In genomic region chr17:49388290-49388640, GRCh38 we compare ENCODE assay signal across 10 cellular contexts. TPM values are rescaled to one million over a fixed set of nuclear protein-coding genes. Genes with fewer than 3 reads are reported as not detected.
DNase-seq lines count a peak whose midpoint lies in the region; ATAC-seq and TF ChIP-seq lines count a peak whose summit lies in the region.
"Had no signal": no experiment of that assay in that cellular context is flagged by ENCODE, and none has a peak within 500 bp of the region (broad histone marks: within the 10 kb centered on the region; RNA-seq: fewer than 3 reads in every experiment).

No MANE protein-coding gene starts in this region.

- H3K9me3 ChIP-seq in T-helper 17 cell (ENCODE audit: control insufficient read depth, low read length, poor library complexity, severe bottlenecking) (no peaks in the 10 kb centered on the region), esophagus muscularis mucosa (no peaks in the 10 kb centered on the region)

- intact Hi-C loops in left colon (cut with DNase I, micrococcal nuclease) (no loop called here), esophagus muscularis mucosa (cut with DNase I) (no loop called here)

- no peak for TF ChIP-seq POLR2A in esophagus muscularis mucosa (IDR thresholded peaks at IDR 0.05; ENCODE audit: low read depth)

- TF ChIP-seq CTCF in GM12865 (IDR thresholded peaks at IDR 0.05; ENCODE audit: insufficient read depth, low read depth, low read length, missing control alignments) = no peak
- no peak for TF ChIP-seq CTCF in esophagus muscularis mucosa (IDR thresholded peaks at IDR 0.05)

- peak; percentile 57 for ATAC-seq in HG02642 (IDR thresholded peaks at IDR 0.05; ENCODE audit: poor library complexity, unreplicated experiment)
- peak; percentile 95 for ATAC-seq in T-helper 17 cell
- peak; percentile 10 for ATAC-seq in left colon
- ATAC-seq in HG02970 (IDR thresholded peaks at IDR 0.05; ENCODE audit: low FRiP score, unreplicated experiment) = no peak

- H3K27ac Mint-ChIP-seq in T-helper 17 cell = peak overlapping the region; percentile 91

- H3K27me3 ChIP-seq in esophagus muscularis mucosa = no peaks in the 10 kb centered on the region

- no peak overlapping the region for H3K27ac ChIP-seq in esophagus muscularis mucosa (replicated peaks in 1 of 4)

- peak overlapping the region; percentile 82 for H3K4me3 Mint-ChIP-seq in T-helper 17 cell

- WGBS in esophagus muscularis mucosa = 87% methylated on average over 6 of the region's 6 CpGs

- no peaks in the 10 kb centered on the region for H3K36me3 ChIP-seq in esophagus muscularis mucosa

- peaks cover 47% of the 10 kb centered on the region for H3K4me1 Mint-ChIP-seq in T-helper 17 cell

- H3K36me3 Mint-ChIP-seq in T-helper 17 cell (ENCODE audit: low read depth) = no peaks in the 10 kb centered on the region

- DNase-seq in GM12865 (ENCODE audit: low read depth) = peak; percentile 75
- peak in 1 of 3 donors; percentile 11 for DNase-seq in T-helper 17 cell
- DNase-seq in left colon = no peak
- no peak for DNase-seq in NCI-H1694 treated with DMSO at 0.1 percent for 48 hours (lab: John Stamatoyannopoulos, UW)
- DNase-seq in SHP77 (lab: John Stamatoyannopoulos, UW) = no peak
- DNase-seq in esophagus muscularis mucosa (ENCODE audit: extremely low spot score) = no peak
- DNase-seq: SHP77 treated with DMSO at 0.1 percent for 48 hours; stimulated activated CD4-positive, alpha-beta T cell treated with anti-CD3 and anti-CD28 coated beads, Interleukin-15, amount 100 ng/mL, for 24 hours had no signal

- TF ChIP-seq EP300 in esophagus muscularis mucosa (IDR thresholded peaks at IDR 0.05) = no peak

- peaks cover 5 to 36% (median 32%) of the 10 kb centered on the region in 4 donors for H3K4me1 ChIP-seq in esophagus muscularis mucosa

- peak overlapping the region; percentile 15 for H3K4me3 ChIP-seq in GM12865 (ENCODE audit: low read depth, low read length)
- no peak overlapping the region for H3K4me3 ChIP-seq in esophagus muscularis mucosa

- no peaks in the 10 kb centered on the region for H3K27me3 Mint-ChIP-seq in T-helper 17 cell

RNA-seq across cellular contexts. Expression of gene ZNF652, which starts 26.2 kb away (rescaled TPM):
- total RNA-seq in T-helper 17 cell = 10 to 100 TPM; 53.5 to 56.9 TPM
- total RNA-seq in left colon = 10 to 100 TPM; 52.4 to 53.2 TPM
- total RNA-seq in esophagus muscularis mucosa = 10 to 100 TPM; 59.3 to 100.0 (median 83.0) TPM

RNA-seq across cellular contexts. Expression of gene PHB1, which starts 26.4 kb away (rescaled TPM):
- total RNA-seq in T-helper 17 cell (10 to 100 TPM; 45.8 to 49.9 TPM), left colon (100 to 1,000 TPM; 213 to 244 TPM), esophagus muscularis mucosa (100 to 1,000 TPM in 1 of 4 donors, 10 to 100 TPM in 3; 75.6 to 101 (median 95.6) TPM)
